In genomic region chr16:87851601-87852000, GRCh38 we compare ENCODE assay signal across 14 cellular contexts. TPM values are rescaled to one million over a fixed set of nuclear protein-coding genes. Genes with fewer than 3 reads are reported as not detected.
DNase-seq lines count a peak whose midpoint lies in the region; ATAC-seq, FAIRE-seq and TF ChIP-seq lines count a peak whose summit lies in the region.
"Had no signal": no experiment of that assay in that cellular context is flagged by ENCODE, and none has a peak within 500 bp of the region (broad histone marks: within the 10 kb centered on the region; RNA-seq: fewer than 3 reads in every experiment).

No MANE protein-coding gene starts in this region.

- no peak overlapping the region for H2AFZ ChIP-seq in HepG2 (ENCODE audit: low read length)

- H3K79me2 ChIP-seq in HepG2 (ENCODE audit: insufficient read depth, low read length), result peaks cover 81% of the 10 kb centered on the region

- POLR2A ChIA-PET in HepG2 (lab: Yijun Ruan, JAX), result interaction anchor here (0.7 to 9.4 kb wide), 5 partner anchors 14 to 86 kb away, joined by 3 to 399 read pairs (median 9); partner anchors contain the start of genes KLHDC4 and SLC7A5
- POLR2A ChIA-PET in naive thymus-derived CD8-positive, alpha-beta T cell (lab: Charles Lee), result interaction anchor here (1.3 kb wide), 1 partner anchor 20 kb away, joined by 4 read pairs; no protein-coding TSS in a partner anchor

- H4K20me1 ChIP-seq in HepG2 (ENCODE audit: insufficient read depth, low read length), result peaks cover 7% of the 10 kb centered on the region; the same call in 1 of the 2 replicates

- H3K9me3 ChIP-seq in BE2C, result no peaks in the 10 kb centered on the region
- no peaks in the 10 kb centered on the region for H3K9me3 ChIP-seq in HepG2 (ENCODE audit: low read length)

- in situ Hi-C loops in HepG2 (cut with HindIII; ENCODE audit: extremely low pct_ligation_motif_present, low pct_unique_long_range_greater_than_20kb), result loop anchor here (5.0 to 25.0 kb wide), 2 partner anchors 74 to 464 kb away; partner anchors contain the start of genes FBXO31 and MAP1LC3B

- H3K4me1 ChIP-seq in BE2C (peaks cover 56% of the 10 kb centered on the region), HepG2 (ENCODE audit: insufficient read depth, low read length) (peaks cover 99% of the 10 kb centered on the region)

- no peaks in the 10 kb centered on the region for H3K9me3 Mint-ChIP-seq in activated naive CD8-positive, alpha-beta T cell treated with anti-CD3 and anti-CD28 coated beads, Interleukin-2, amount 50 U/mL, for 24 hours
- no peaks in the 10 kb centered on the region for H3K9me3 Mint-ChIP-seq in naive thymus-derived CD8-positive, alpha-beta T cell

- H3K36me3 ChIP-seq in BE2C (peaks cover 77% of the 10 kb centered on the region), GM06990 (ENCODE audit: control insufficient read depth, insufficient read depth, low read length) (peaks cover 48% of the 10 kb centered on the region), HepG2 (replicated peaks in 1 of 2; ENCODE audit: control insufficient read depth in 1 of 2, insufficient read depth in 2 of 2, low read length in 2 of 2) (peaks cover 31 to 57% of the 10 kb centered on the region in 2 experiments)
- H3K36me3 ChIP-seq: cardiac muscle cell had no signal

- BruUV-seq in HepG2 (replicated peaks; lab: Mats Ljungman, UMichigan), result no TSS peak

- TF ChIP-seq POLR2A in HepG2 (IDR thresholded peaks at IDR 0.05; ENCODE audit: insufficient read depth in 1 of 2, low read depth in 2 of 2, low read length in 2 of 2), result no peak; a peak in 1 of 4 replicates

- no peaks in the 10 kb centered on the region for H3K27me3 Mint-ChIP-seq in activated naive CD8-positive, alpha-beta T cell treated with anti-CD3 and anti-CD28 coated beads, Interleukin-2, amount 50 U/mL, for 24 hours
- no peaks in the 10 kb centered on the region for H3K27me3 Mint-ChIP-seq in naive thymus-derived CD8-positive, alpha-beta T cell

- TF ChIP-seq CTCF in BE2C (IDR thresholded peaks at IDR 0.05; ENCODE audit: low read depth, low read length) (peak; percentile 15; the same call in 1 of the 2 replicates), GM06990 (IDR thresholded peaks at IDR 0.05; ENCODE audit: insufficient read depth, low read length, poor library complexity, severe bottlenecking) (peak; percentile 5), HepG2 (CRISPR knock-in tag; IDR thresholded peaks at IDR 0.05) (peak; percentile 59)

- H3K4me3 Mint-ChIP-seq in activated naive CD8-positive, alpha-beta T cell treated with anti-CD3 and anti-CD28 coated beads, Interleukin-2, amount 50 U/mL, for 24 hours, result no peak overlapping the region
- no peak overlapping the region for H3K4me3 Mint-ChIP-seq in naive thymus-derived CD8-positive, alpha-beta T cell

- 100% methylated on average over 5 of the region's 21 CpGs for WGBS in HepG2 (ENCODE audit: low lambda C conversion rate)

- TF ChIP-seq RAD21 in HepG2 (CRISPR knock-in tag; IDR thresholded peaks at IDR 0.05), result 0 out of 2 replicates have a peak, but pooled peaks have one; percentile 7

- H3K36me3 Mint-ChIP-seq in activated naive CD8-positive, alpha-beta T cell treated with anti-CD3 and anti-CD28 coated beads, Interleukin-2, amount 50 U/mL, for 24 hours (ENCODE audit: low read depth), result peaks cover 58% of the 10 kb centered on the region
- H3K36me3 Mint-ChIP-seq in naive thymus-derived CD8-positive, alpha-beta T cell, result peaks cover 0 to 6% (median 4%) of the 10 kb centered on the region in 3 donors

- TF ChIP-seq EP300 in HepG2 (IDR thresholded peaks at IDR 0.05; ENCODE audit: low read depth in 2 of 2, low read length in 2 of 2) (no peak), HepG2 (CRISPR knock-in tag; IDR thresholded peaks at IDR 0.05; ENCODE audit: borderline replicate concordance) (no peak)

- H3K4me1 Mint-ChIP-seq in activated naive CD8-positive, alpha-beta T cell treated with anti-CD3 and anti-CD28 coated beads, Interleukin-2, amount 50 U/mL, for 24 hours, result peaks cover 57% of the 10 kb centered on the region
- peaks cover 4 to 31% (median 18%) of the 10 kb centered on the region in 4 donors for H3K4me1 Mint-ChIP-seq in naive thymus-derived CD8-positive, alpha-beta T cell

- no peak for FAIRE-seq in HepG2 (lab: Jason Lieb, UNC)
- FAIRE-seq: G401.6, kidney had no signal

- CTCF ChIA-PET in HepG2 (lab: Yijun Ruan, JAX; ENCODE audit: low intra/inter-chr PET ratio, low total read pairs), result interaction anchor here (5.4 kb wide), 1 partner anchor 74 kb away, joined by 38 read pairs; no protein-coding TSS in a partner anchor

- DNase-seq in BE2C (no peak), GM06990 (ENCODE audit: extremely low read depth, insufficient read length) (no peak), HepG2 (ENCODE audit: low spot score) (no peak), AG08396 (ENCODE audit: low spot score) (no peak), DMS114 treated with DMSO at 0.1 percent for 48 hours (lab: John Stamatoyannopoulos, UW; ENCODE audit: unreplicated experiment) (no peak)
- no peak for DNase-seq in activated naive CD8-positive, alpha-beta T cell treated with anti-CD3 and anti-CD28 coated beads, Interleukin-2, amount 50 U/mL, for 24 hours
- DNase-seq in NK-92 treated with Interleukin-12 subunit alpha and Interleukin-12 subunit beta, amount 100 ng/mL, for 24 hours (lab: John Stamatoyannopoulos, UW), result no peak
- no peak for DNase-seq in naive thymus-derived CD8-positive, alpha-beta T cell
- DNase-seq: activated naive CD4-positive, alpha-beta T cell; kidney; NCI-H1930; stimulated activated CD4-positive, alpha-beta T cell treated with anti-CD3 and anti-CD28 coated beads, Interleukin-1b, Interleukin-23, amount 100 ng/mL, for 48 hours had no signal

- H3K27me3 ChIP-seq in BE2C (no peaks in the 10 kb centered on the region), GM06990 (replicated peaks; ENCODE audit: control insufficient read depth, insufficient read depth, low read length) (no peaks in the 10 kb centered on the region), HepG2 (ENCODE audit: control insufficient read depth in 1 of 2, insufficient read depth in 2 of 2, low read length in 2 of 2) (no peaks in the 10 kb centered on the region)
- H3K27me3 ChIP-seq: cardiac muscle cell had no signal

- ATAC-seq in activated naive CD8-positive, alpha-beta T cell treated with anti-CD3 and anti-CD28 coated beads, Interleukin-2, amount 50 U/mL, for 24 hours, result no peak
- ATAC-seq in HepG2, result no peak
- no peak for ATAC-seq in naive thymus-derived CD8-positive, alpha-beta T cell

- intact Hi-C loops in HepG2 (cut with micrococcal nuclease; ENCODE audit: unreplicated experiment), result loop anchor here (10.0 kb wide), 1 partner anchor 467 kb away; the partner anchor contains the start of gene FBXO31

- peak overlapping the region; percentile 98 for H3K27ac ChIP-seq in HepG2 (ENCODE audit: extremely low read length, insufficient read depth, low read length)
- H3K27ac ChIP-seq: cardiac muscle cell had no signal

- H3K27ac Mint-ChIP-seq in activated naive CD8-positive, alpha-beta T cell treated with anti-CD3 and anti-CD28 coated beads, Interleukin-2, amount 50 U/mL, for 24 hours, result peak overlapping the region; percentile 52
- peak overlapping the region in 1 of 10 donors; percentile 36 for H3K27ac Mint-ChIP-seq in naive thymus-derived CD8-positive, alpha-beta T cell

- H3K4me2 ChIP-seq in HepG2 (ENCODE audit: low read depth, low read length), result no peak overlapping the region

- H3K4me3 ChIP-seq in BE2C (ENCODE audit: low read depth, low read length), result no peak overlapping the region
- H3K4me3 ChIP-seq in GM06990 (replicated peaks; ENCODE audit: low read depth, low read length), result no peak overlapping the region
- H3K4me3 ChIP-seq in HepG2 (replicated peaks in 1 of 3; ENCODE audit: insufficient read depth in 1 of 3, low read depth in 2 of 3, low read length in 3 of 3), result no peak overlapping the region
- H3K4me3 ChIP-seq: cardiac muscle cell had no signal

- peak overlapping the region; percentile 81; the same call in 1 of the 2 replicates for H3K9ac ChIP-seq in HepG2 (ENCODE audit: insufficient read depth, low read depth, low read length)

RNA-seq across cellular contexts. Expression of gene SLC7A5, which starts 17.7 kb away (rescaled TPM):
- 258 TPM for polyA plus RNA-seq in BE2C (2012; ENCODE audit: insufficient read depth, insufficient read length, low read depth)
- total RNA-seq in HepG2 (2016; rRNA removed; fragmentation: Illumina TruSeq; extraction: Trizol), result 84.4 and 155 TPM in 2 replicates
- total RNA-seq in HepG2 (2016; cell fraction: cytosol; rRNA removed; fragmentation: Illumina TruSeq; extraction: Trizol; ENCODE audit: low read depth), result 20.4 and 21.0 TPM in 2 replicates
- total RNA-seq in HepG2 (2016; cell fraction: insoluble cytoplasmic fraction; rRNA removed; fragmentation: Illumina TruSeq; extraction: Trizol), result 65.4 and 165 TPM in 2 replicates
- total RNA-seq in HepG2 (2016; cell fraction: membrane; rRNA removed; fragmentation: Illumina TruSeq; extraction: Trizol), result 76.8 and 82.0 TPM in 2 replicates
- total RNA-seq in HepG2 (2016; cell fraction: nucleus; rRNA removed; fragmentation: Illumina TruSeq; extraction: Trizol), result 144 and 171 TPM in 2 replicates
- 79.6 and 84.0 TPM in 2 replicates for polyA plus RNA-seq in HepG2 (2011; rRNA removed)
- polyA plus RNA-seq in HepG2 (2011; cell fraction: cytosol; rRNA removed), result 58.4 and 80.8 TPM in 2 replicates
- polyA plus RNA-seq in HepG2 (2011; cell fraction: nucleus; rRNA removed), result 118 and 147 TPM in 2 replicates
- 135 and 207 TPM in 2 replicates for polyA plus RNA-seq in HepG2 (2012)
- polyA plus RNA-seq in HepG2 (2016; cell fraction: cytosol; fragmentation: Illumina TruSeq; extraction: Trizol; ENCODE audit: low read depth), result 17.8 and 19.1 TPM in 2 replicates
- 93.2 and 121 TPM in 2 replicates for polyA plus RNA-seq in HepG2 (2016; cell fraction: insoluble cytoplasmic fraction; fragmentation: Illumina TruSeq; extraction: Trizol; ENCODE audit: low read depth)
- polyA plus RNA-seq in HepG2 (2016; cell fraction: membrane; fragmentation: Illumina TruSeq; extraction: Trizol; ENCODE audit: low read depth), result 56.5 and 59.3 TPM in 2 replicates
- polyA plus RNA-seq in HepG2 (2016; cell fraction: nucleus; fragmentation: Illumina TruSeq; extraction: Trizol; ENCODE audit: insufficient read depth, low read depth), result 307 and 313 TPM in 2 replicates
- 157 and 170 TPM in 2 replicates for polyA minus RNA-seq in HepG2 (2011; rRNA and poly(A)+ RNA removed; ENCODE audit: low replicate concordance)
- polyA minus RNA-seq in HepG2 (2011; cell fraction: cytosol; rRNA and poly(A)+ RNA removed), result 88.7 and 88.8 TPM in 2 replicates
- 35.7 and 42.5 TPM in 2 replicates for polyA minus RNA-seq in HepG2 (2011; cell fraction: nucleus; rRNA and poly(A)+ RNA removed)
- total RNA-seq in naive thymus-derived CD8-positive, alpha-beta T cell, result 10 to 100 TPM; 18.0 to 20.7 TPM
- polyA plus RNA-seq in naive thymus-derived CD8-positive, alpha-beta T cell, result 1 to 10 TPM; 2.0 to 3.6 (median 3.2) TPM

Comparison
In these comparisons a context has a peak if more than half of its experiments do, and no peak if none do; other contexts are left out.
1. CTCF ChIP-seq: peak in every context shown above with its lines; median percentile 59 in HepG2; 15 in BE2C; 5 in GM06990.